1 cellular context compared by ENCODE assay signal in the genomic region with DNA sequence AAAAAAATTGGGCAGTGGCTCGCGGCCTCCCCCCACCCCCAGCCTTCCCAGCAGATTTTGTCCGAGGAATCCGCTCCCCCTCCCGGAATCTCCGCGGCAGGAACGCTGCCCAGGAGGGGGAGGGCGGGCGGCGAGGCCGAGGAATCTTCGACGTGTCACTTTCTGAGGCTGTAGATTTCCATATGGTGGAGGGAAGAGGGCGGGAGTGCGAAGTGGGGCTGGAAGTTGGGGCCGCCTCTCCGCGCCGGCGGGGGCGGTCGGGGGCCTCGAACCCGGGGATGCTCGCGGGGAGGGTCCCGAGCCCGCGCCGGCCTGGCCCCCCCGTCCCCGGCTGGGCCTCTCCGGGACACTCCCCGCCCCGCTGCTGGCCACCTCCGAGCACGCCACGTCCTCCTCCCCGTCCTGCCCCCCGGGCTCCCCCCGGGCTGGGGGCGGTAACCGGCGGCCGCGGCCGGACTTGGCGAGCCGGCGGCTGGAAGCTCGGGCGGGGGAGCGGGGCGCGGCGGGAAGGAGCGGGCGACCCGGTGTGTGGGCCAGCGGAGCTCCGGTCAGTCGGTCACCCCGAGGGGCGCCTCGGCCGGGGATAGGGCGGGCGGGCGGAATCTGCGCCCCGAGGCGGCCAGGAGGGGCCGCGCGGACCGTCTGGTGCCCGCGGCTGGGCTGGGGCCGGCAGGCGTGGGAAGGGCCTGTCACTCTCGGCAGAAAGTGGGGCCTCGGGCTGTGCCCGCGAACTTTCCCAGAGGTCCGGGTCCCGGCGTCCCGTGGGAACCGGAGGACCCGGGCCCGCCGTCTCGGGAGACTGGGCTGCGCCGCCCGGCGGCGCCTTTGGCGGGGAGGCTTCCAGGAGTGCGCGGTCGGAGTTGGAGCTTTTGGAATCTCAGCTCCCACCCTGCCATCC.
A peak's percentile ranks its signal among the peaks of the same experiment; 100 is the strongest.
TF ChIP-seq lines count a peak whose summit lies in the region.

No MANE protein-coding gene starts in this region.

TF ChIP-seq in K562, 482 proteins besides CTCF, POLR2A, EP300 and RAD21 (continued from another document and continues in another):
- TF ChIP-seq, protein P1, sequence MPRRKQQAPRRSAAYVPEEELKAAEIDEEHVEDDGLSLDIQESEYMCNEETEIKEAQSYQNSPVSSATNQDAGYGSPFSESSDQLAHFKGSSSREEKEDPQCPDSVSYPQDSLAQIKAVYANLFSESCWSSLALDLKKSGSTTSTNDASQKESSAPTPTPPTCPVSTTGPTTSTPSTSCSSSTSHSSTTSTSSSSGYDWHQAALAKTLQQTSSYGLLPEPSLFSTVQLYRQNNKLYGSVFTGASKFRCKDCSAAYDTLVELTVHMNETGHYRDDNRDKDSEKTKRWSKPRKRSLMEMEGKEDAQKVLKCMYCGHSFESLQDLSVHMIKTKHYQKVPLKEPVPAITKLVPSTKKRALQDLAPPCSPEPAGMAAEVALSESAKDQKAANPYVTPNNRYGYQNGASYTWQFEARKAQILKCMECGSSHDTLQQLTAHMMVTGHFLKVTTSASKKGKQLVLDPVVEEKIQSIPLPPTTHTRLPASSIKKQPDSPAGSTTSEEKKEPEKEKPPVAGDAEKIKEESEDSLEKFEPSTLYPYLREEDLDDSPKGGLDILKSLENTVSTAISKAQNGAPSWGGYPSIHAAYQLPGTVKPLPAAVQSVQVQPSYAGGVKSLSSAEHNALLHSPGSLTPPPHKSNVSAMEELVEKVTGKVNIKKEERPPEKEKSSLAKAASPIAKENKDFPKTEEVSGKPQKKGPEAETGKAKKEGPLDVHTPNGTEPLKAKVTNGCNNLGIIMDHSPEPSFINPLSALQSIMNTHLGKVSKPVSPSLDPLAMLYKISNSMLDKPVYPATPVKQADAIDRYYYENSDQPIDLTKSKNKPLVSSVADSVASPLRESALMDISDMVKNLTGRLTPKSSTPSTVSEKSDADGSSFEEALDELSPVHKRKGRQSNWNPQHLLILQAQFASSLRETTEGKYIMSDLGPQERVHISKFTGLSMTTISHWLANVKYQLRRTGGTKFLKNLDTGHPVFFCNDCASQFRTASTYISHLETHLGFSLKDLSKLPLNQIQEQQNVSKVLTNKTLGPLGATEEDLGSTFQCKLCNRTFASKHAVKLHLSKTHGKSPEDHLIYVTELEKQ (CRISPR knock-in tag; IDR thresholded peaks at IDR 0.05): no peak
- no peak for TF ChIP-seq THRAP3 (IDR thresholded peaks at IDR 0.05; ENCODE audit: borderline replicate concordance)
- peak; percentile 54 for TF ChIP-seq EP400 (IDR thresholded peaks at IDR 0.05)
- TF ChIP-seq PCBP1 (IDR thresholded peaks at IDR 0.05; ENCODE audit: low read depth, low read length, poor library complexity, severe bottlenecking): peak; percentile 66
- TF ChIP-seq ZZZ3 (IDR thresholded peaks at IDR 0.05): no peak
- TF ChIP-seq MIER1 (IDR thresholded peaks at IDR 0.05; ENCODE audit: low read depth): no peak
- peak in 1 of 2 experiments; percentile 6; a peak in 2 of 4 replicates for TF ChIP-seq SIN3A (IDR thresholded peaks at IDR 0.05; ENCODE audit: borderline replicate concordance in 2 of 2, control insufficient read depth in 1 of 2, low read depth in 2 of 2, low read length in 2 of 2)
- TF ChIP-seq, protein P2, sequence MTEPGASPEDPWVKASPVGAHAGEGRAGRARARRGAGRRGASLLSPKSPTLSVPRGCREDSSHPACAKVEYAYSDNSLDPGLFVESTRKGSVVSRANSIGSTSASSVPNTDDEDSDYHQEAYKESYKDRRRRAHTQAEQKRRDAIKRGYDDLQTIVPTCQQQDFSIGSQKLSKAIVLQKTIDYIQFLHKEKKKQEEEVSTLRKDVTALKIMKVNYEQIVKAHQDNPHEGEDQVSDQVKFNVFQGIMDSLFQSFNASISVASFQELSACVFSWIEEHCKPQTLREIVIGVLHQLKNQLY (CRISPR knock-in tag; conservative IDR thresholded peaks at IDR 0.05): no peak
- no peak for TF ChIP-seq TCFL5 (CRISPR knock-in tag; conservative IDR thresholded peaks at IDR 0.05)
- TF ChIP-seq, protein P3, sequence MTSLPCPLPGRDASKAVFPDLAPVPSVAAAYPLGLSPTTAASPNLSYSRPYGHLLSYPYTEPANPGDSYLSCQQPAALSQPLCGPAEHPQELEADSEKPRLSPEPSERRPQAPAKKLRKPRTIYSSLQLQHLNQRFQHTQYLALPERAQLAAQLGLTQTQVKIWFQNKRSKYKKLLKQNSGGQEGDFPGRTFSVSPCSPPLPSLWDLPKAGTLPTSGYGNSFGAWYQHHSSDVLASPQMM (CRISPR knock-in tag; IDR thresholded peaks at IDR 0.05): no peak
- no peak for TF ChIP-seq FIP1L1 (IDR thresholded peaks at IDR 0.05; ENCODE audit: low read depth, low read length, poor library complexity, severe bottlenecking)
- TF ChIP-seq ZC3H4 (CRISPR knock-in tag; IDR thresholded peaks at IDR 0.05; ENCODE audit: borderline replicate concordance): no peak
- no peak for TF ChIP-seq ARHGAP35 (IDR thresholded peaks at IDR 0.05; ENCODE audit: partially characterized antibody)
- no peak for TF ChIP-seq OTX1 (CRISPR knock-in tag; IDR thresholded peaks at IDR 0.05)
- TF ChIP-seq RCOR1 (IDR thresholded peaks at IDR 0.05; ENCODE audit: borderline replicate concordance in 1 of 2, low read depth in 2 of 2, low read length in 2 of 2): no peak
- no peak for TF ChIP-seq POLR2AphosphoS5 (IDR thresholded peaks at IDR 0.05; ENCODE audit: control insufficient read depth, insufficient read depth, low read depth, low read length)
- no peak for TF ChIP-seq C11orf30 (IDR thresholded peaks at IDR 0.05; ENCODE audit: low read depth)
- TF ChIP-seq EGR1 (conservative IDR thresholded peaks at IDR 0.05): 0 out of 2 replicates have a peak, but pooled peaks have one; percentile 11
- TF ChIP-seq ZNF384 (IDR thresholded peaks at IDR 0.05; ENCODE audit: low read depth, low read length): no peak
- no peak for TF ChIP-seq GABPB1 (CRISPR knock-in tag; IDR thresholded peaks at IDR 0.05)
- 0 out of 2 replicates have a peak, but pooled peaks have one; percentile 10 for TF ChIP-seq TEAD2 (tag; IDR thresholded peaks at IDR 0.05)
- TF ChIP-seq, protein P4, sequence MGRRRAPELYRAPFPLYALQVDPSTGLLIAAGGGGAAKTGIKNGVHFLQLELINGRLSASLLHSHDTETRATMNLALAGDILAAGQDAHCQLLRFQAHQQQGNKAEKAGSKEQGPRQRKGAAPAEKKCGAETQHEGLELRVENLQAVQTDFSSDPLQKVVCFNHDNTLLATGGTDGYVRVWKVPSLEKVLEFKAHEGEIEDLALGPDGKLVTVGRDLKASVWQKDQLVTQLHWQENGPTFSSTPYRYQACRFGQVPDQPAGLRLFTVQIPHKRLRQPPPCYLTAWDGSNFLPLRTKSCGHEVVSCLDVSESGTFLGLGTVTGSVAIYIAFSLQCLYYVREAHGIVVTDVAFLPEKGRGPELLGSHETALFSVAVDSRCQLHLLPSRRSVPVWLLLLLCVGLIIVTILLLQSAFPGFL (CRISPR knock-in tag; IDR thresholded peaks at IDR 0.05): no peak
- no peak for TF ChIP-seq KLF1 (tag; IDR thresholded peaks at IDR 0.05)
- no peak for TF ChIP-seq ZNF347 (CRISPR knock-in tag; IDR thresholded peaks at IDR 0.05; ENCODE audit: low read depth)
- no peak for TF ChIP-seq NFXL1 (CRISPR knock-in tag; IDR thresholded peaks at IDR 0.05)
- no peak for TF ChIP-seq ZNF121 (CRISPR knock-in tag; conservative IDR thresholded peaks at IDR 0.05)
- no peak for TF ChIP-seq PHF20 (IDR thresholded peaks at IDR 0.05; ENCODE audit: partially characterized antibody)
- TF ChIP-seq KLF16 (IDR thresholded peaks at IDR 0.05): peak; percentile 74
- TF ChIP-seq GATA2 (CRISPR knock-in tag; IDR thresholded peaks at IDR 0.05): no peak
- TF ChIP-seq, protein P5, sequence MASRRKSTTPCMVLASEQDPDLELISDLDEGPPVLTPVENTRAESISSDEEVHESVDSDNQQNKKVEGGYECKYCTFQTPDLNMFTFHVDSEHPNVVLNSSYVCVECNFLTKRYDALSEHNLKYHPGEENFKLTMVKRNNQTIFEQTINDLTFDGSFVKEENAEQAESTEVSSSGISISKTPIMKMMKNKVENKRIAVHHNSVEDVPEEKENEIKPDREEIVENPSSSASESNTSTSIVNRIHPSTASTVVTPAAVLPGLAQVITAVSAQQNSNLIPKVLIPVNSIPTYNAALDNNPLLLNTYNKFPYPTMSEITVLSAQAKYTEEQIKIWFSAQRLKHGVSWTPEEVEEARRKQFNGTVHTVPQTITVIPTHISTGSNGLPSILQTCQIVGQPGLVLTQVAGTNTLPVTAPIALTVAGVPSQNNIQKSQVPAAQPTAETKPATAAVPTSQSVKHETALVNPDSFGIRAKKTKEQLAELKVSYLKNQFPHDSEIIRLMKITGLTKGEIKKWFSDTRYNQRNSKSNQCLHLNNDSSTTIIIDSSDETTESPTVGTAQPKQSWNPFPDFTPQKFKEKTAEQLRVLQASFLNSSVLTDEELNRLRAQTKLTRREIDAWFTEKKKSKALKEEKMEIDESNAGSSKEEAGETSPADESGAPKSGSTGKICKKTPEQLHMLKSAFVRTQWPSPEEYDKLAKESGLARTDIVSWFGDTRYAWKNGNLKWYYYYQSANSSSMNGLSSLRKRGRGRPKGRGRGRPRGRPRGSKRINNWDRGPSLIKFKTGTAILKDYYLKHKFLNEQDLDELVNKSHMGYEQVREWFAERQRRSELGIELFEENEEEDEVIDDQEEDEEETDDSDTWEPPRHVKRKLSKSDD (conservative IDR thresholded peaks at IDR 0.05; ENCODE audit: low read length): no peak
- TF ChIP-seq ZSCAN29 (IDR thresholded peaks at IDR 0.05): no peak
- no peak for TF ChIP-seq BACH1 (tag; IDR thresholded peaks at IDR 0.05)
- TF ChIP-seq SP2 (IDR thresholded peaks at IDR 0.05; ENCODE audit: extremely low read depth, low read depth, low read length, poor library complexity, severe bottlenecking): no peak
- TF ChIP-seq ETV6 (IDR thresholded peaks at IDR 0.05; ENCODE audit: borderline replicate concordance in 1 of 2, low read depth in 2 of 2, low read length in 1 of 2): no peak
- no peak for TF ChIP-seq ETV6 (CRISPR knock-in tag; IDR thresholded peaks at IDR 0.05; ENCODE audit: borderline replicate concordance)
- TF ChIP-seq, protein P6, sequence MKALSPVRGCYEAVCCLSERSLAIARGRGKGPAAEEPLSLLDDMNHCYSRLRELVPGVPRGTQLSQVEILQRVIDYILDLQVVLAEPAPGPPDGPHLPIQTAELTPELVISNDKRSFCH (CRISPR knock-in tag; IDR thresholded peaks at IDR 0.05): no peak
- TF ChIP-seq, protein P6 (tag; IDR thresholded peaks at IDR 0.05): no peak
- no peak for TF ChIP-seq PTBP1 (IDR thresholded peaks at IDR 0.05; ENCODE audit: low read depth, low read length)
- TF ChIP-seq, protein P7, sequence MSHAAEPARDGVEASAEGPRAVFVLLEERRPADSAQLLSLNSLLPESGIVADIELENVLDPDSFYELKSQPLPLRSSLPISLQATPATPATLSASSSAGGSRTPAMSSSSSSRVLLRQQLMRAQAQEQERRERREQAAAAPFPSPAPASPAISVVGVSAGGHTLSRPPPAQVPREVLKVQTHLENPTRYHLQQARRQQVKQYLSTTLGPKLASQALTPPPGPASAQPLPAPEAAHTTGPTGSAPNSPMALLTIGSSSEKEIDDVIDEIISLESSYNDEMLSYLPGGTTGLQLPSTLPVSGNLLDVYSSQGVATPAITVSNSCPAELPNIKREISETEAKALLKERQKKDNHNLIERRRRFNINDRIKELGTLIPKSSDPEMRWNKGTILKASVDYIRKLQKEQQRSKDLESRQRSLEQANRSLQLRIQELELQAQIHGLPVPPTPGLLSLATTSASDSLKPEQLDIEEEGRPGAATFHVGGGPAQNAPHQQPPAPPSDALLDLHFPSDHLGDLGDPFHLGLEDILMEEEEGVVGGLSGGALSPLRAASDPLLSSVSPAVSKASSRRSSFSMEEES (CRISPR knock-in tag; IDR thresholded peaks at IDR 0.05): no peak
- TF ChIP-seq HMGN3 (IDR thresholded peaks at IDR 0.05; ENCODE audit: borderline replicate concordance, extremely low read depth, insufficient read length, low read depth, low read length): peak; percentile 85
- no peak for TF ChIP-seq STAG1 (CRISPR knock-in tag; IDR thresholded peaks at IDR 0.05; ENCODE audit: borderline replicate concordance)
- TF ChIP-seq ILK (tag; IDR thresholded peaks at IDR 0.05; ENCODE audit: borderline replicate concordance, low read depth): no peak
- no peak for TF ChIP-seq PPARD (CRISPR knock-in tag; IDR thresholded peaks at IDR 0.05)
- TF ChIP-seq, protein P8, sequence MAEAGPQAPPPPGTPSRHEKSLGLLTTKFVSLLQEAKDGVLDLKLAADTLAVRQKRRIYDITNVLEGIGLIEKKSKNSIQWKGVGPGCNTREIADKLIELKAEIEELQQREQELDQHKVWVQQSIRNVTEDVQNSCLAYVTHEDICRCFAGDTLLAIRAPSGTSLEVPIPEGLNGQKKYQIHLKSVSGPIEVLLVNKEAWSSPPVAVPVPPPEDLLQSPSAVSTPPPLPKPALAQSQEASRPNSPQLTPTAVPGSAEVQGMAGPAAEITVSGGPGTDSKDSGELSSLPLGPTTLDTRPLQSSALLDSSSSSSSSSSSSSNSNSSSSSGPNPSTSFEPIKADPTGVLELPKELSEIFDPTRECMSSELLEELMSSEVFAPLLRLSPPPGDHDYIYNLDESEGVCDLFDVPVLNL (CRISPR knock-in tag; IDR thresholded peaks at IDR 0.05; ENCODE audit: low read depth): no peak
- TF ChIP-seq, protein P9, sequence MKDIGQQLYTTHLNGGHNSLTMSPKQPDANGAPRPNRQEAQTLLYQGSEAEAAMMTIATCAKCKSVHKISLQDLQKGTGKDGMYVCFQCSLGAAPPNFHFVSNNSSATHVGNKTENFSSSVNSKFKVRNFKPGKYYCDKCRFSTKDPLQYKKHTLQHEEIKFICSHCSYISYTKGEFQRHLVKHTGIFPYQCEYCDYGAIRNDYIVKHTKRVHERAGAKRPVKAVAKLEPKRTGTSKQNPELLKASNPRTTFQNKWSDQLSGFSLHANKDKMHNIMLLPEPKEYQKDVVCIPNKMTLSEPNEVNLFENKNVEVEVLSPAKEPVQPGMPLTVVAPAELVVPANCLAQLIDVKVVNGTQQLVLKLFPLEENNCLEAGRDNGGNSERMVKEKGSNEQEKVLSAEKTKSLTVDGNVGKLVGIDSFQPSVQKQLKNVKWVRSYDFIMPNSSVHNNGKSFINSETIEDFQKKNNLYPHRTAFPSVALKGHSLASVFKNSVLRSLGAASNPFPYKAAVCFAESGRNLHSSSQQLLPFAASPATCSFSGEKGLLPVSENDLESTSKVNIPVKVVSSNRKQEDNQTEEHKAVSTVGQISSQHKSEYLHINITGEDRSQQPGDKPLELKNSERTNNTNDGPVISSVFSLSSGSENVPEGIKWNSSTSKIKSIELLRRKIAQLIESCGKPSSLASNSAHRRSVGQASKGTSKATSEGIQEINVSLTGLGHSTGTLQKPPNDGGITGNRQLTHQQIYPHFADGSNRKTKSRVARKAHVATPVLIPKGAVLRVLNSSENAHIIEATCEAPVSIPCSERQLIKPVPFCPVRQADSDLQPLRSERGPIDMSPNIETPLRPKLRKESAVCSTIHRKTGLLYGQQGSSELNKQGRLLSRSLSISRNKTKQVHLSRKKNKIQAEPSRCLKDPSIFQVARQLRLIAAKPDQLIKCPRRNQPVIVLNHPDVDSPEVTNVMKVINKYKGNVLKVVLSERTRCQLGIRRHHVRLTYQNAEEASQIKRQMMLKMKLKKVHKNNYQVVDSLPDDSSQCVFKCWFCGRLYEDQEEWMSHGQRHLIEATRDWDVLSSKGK (CRISPR knock-in tag; IDR thresholded peaks at IDR 0.05): no peak
- TF ChIP-seq PHF21A (IDR thresholded peaks at IDR 0.05; ENCODE audit: borderline replicate concordance, low read depth): no peak
